8 cellular contexts compared by ENCODE assay signal in genomic region chr14:22112004-22112403, GRCh38.
DNase-seq lines count a peak whose midpoint lies in the region; ATAC-seq and TF ChIP-seq lines count a peak whose summit lies in the region.

No MANE protein-coding gene starts in this region.

- no peak for TF ChIP-seq POLR2A in stomach (IDR thresholded peaks at IDR 0.05)

- 67 to 72% (median 70%) methylated on average over 3 of the region's 3 CpGs for WGBS in stomach, 5 donors

- CTCF ChIA-PET in activated naive CD4-positive, alpha-beta T cell treated with anti-CD3 and anti-CD28 coated beads, Interleukin-2, amount 10 ng/mL, durations not matched to agents 7 days and 5 days (lab: Charles Lee) = interaction anchor here (1.5 kb wide), 1 partner anchor 458 kb away, joined by 5 read pairs; no protein-coding TSS in a partner anchor

- intact Hi-C loops in stomach (cut with DNase I; ENCODE audit: low total_unique reads) = no loop called here

- DNase-seq in Daoy (ENCODE audit: low read depth) (peak; percentile 33), NCI-H460 (ENCODE audit: extremely low read depth, low read depth) (peak; percentile 18), stomach (no peak), NCI-H524 (lab: John Stamatoyannopoulos, UW) (no peak), mucosa of gallbladder (ENCODE audit: low spot score) (no peak)
- peak; percentile 64 for DNase-seq in activated naive CD4-positive, alpha-beta T cell treated with anti-CD3 and anti-CD28 coated beads, Interleukin-2, amount 10 ng/mL, durations not matched to agents 7 days and 5 days
- DNase-seq in naive thymus-derived CD8-positive, alpha-beta T cell = peak in 9 of 10 donors; percentile 13 to 66 (median 35)

- peaks cover 34% of the 10 kb centered on the region for H3K4me1 Mint-ChIP-seq in activated naive CD4-positive, alpha-beta T cell treated with anti-CD3 and anti-CD28 coated beads, Interleukin-2, amount 10 ng/mL, durations not matched to agents 7 days and 5 days
- peaks cover 2 to 16% (median 8%) of the 10 kb centered on the region in 4 donors for H3K4me1 Mint-ChIP-seq in naive thymus-derived CD8-positive, alpha-beta T cell

- H3K36me3 ChIP-seq in stomach = no peaks in the 10 kb centered on the region

- POLR2A ChIA-PET in naive thymus-derived CD8-positive, alpha-beta T cell (lab: Charles Lee) = no interaction called here

- TF ChIP-seq CTCF in stomach (IDR thresholded peaks at IDR 0.05) = peak in 2 of 7 experiments; percentile 12 to 21

- no peaks in the 10 kb centered on the region for H3K4me1 ChIP-seq in stomach

- H3K27me3 Mint-ChIP-seq in activated naive CD4-positive, alpha-beta T cell treated with anti-CD3 and anti-CD28 coated beads, Interleukin-2, amount 10 ng/mL, durations not matched to agents 7 days and 5 days = no peaks in the 10 kb centered on the region
- H3K27me3 Mint-ChIP-seq in naive thymus-derived CD8-positive, alpha-beta T cell = peaks cover 0 to 4% (median 0%) of the 10 kb centered on the region in 5 donors

- TF ChIP-seq EP300 in stomach (IDR thresholded peaks at IDR 0.05) = no peak

- H3K4me3 Mint-ChIP-seq in activated naive CD4-positive, alpha-beta T cell treated with anti-CD3 and anti-CD28 coated beads, Interleukin-2, amount 10 ng/mL, durations not matched to agents 7 days and 5 days = peak overlapping the region; percentile 80
- H3K4me3 Mint-ChIP-seq in naive thymus-derived CD8-positive, alpha-beta T cell = peak overlapping the region; percentile 71 to 89 (median 79)

- H3K9me3 ChIP-seq in stomach = no peaks in the 10 kb centered on the region

- peak in 1 of 2 donors; percentile 37 for ATAC-seq in naive thymus-derived CD8-positive, alpha-beta T cell
- ATAC-seq in HG03442 (IDR thresholded peaks at IDR 0.05; ENCODE audit: unreplicated experiment) = no peak

- peaks cover 3% of the 10 kb centered on the region for H3K36me3 Mint-ChIP-seq in activated naive CD4-positive, alpha-beta T cell treated with anti-CD3 and anti-CD28 coated beads, Interleukin-2, amount 10 ng/mL, durations not matched to agents 7 days and 5 days
- peaks cover 0 to 4% (median 0%) of the 10 kb centered on the region in 3 donors for H3K36me3 Mint-ChIP-seq in naive thymus-derived CD8-positive, alpha-beta T cell

- H3K27me3 ChIP-seq in stomach = no peaks in the 10 kb centered on the region

- H3K27ac Mint-ChIP-seq in activated naive CD4-positive, alpha-beta T cell treated with anti-CD3 and anti-CD28 coated beads, Interleukin-2, amount 10 ng/mL, durations not matched to agents 7 days and 5 days = peak overlapping the region; percentile 86
- H3K27ac Mint-ChIP-seq in naive thymus-derived CD8-positive, alpha-beta T cell = peak overlapping the region in 9 of 10 donors; percentile 80 to 92 (median 87)

- no peak overlapping the region for H3K4me3 ChIP-seq in stomach

- no peaks in the 10 kb centered on the region for H3K9me3 Mint-ChIP-seq in activated naive CD4-positive, alpha-beta T cell treated with anti-CD3 and anti-CD28 coated beads, Interleukin-2, amount 10 ng/mL, durations not matched to agents 7 days and 5 days
- no peaks in the 10 kb centered on the region for H3K9me3 Mint-ChIP-seq in naive thymus-derived CD8-positive, alpha-beta T cell

- H3K27ac ChIP-seq in stomach = no peak overlapping the region

Comparison
In these comparisons a context has a peak if more than half of its experiments do, and no peak if none do; other contexts are left out.
1. DNase-seq: peak in Daoy (single experiment), NCI-H460 (single experiment), activated naive CD4-positive, alpha-beta T cell treated with anti-CD3 and anti-CD28 coated beads, Interleukin-2, amount 10 ng/mL, durations not matched to agents 7 days and 5 days (single experiment) and naive thymus-derived CD8-positive, alpha-beta T cell (9 of 10); none in stomach (single experiment), NCI-H524 (0 of 2) and mucosa of gallbladder (single experiment).